ENCODE assay signal across 8 cellular contexts in the genomic region with DNA sequence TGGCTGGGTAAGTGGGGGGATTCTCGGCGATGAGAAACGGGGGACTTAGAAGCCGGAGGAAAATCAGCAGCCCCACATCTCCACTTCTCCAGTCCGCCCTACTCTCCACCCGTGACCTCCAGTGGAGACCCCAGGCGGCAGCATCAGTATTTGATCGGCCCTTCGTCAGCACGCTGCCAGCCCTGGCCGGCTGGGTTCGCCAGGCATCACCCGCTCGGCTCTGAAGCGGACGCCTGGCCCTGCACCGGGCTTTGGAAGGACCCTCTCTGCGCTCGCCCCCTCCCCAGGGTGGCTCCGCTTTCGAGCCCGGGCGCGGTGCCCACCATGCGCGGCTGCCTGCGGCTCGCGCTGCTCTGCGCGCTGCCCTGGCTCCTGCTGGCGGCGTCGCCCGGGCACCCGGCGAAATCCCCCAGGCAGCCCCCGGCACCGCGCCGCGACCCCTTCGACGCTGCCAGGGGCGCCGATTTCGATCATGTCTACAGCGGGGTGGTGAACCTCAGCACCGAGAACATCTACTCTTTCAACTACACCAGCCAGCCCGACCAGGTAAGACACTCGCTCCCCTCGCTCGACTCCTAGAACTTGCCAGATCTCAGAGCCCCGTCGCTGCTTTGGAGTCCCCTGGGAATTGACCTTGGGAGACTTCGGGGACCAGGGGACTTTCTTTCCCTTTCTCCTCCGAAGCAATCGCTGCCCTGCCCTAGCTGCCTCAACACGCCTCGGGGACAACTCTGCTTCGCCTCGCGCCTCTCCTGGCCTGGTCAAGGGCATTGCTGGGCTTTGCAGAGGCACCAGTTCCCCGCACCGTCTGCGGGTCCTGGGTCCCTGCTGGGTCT. TPM values are rescaled to one million over a fixed set of nuclear protein-coding genes. Genes with fewer than 3 reads are reported as not detected.
DNase-seq lines count a peak whose midpoint lies in the region; ATAC-seq, FAIRE-seq and TF ChIP-seq lines count a peak whose summit lies in the region.

No MANE protein-coding gene starts in this region.

- TF ChIP-seq RAD21 in GM12878 (IDR thresholded peaks at IDR 0.05; ENCODE audit: insufficient read depth, low read depth, low read length), result 0 out of 2 replicates have a peak, but pooled peaks have one; percentile 4

- TF ChIP-seq EP300 in GM12878 (IDR thresholded peaks at IDR 0.05; ENCODE audit: borderline replicate concordance in 1 of 2, control insufficient read depth in 1 of 2, low read depth in 2 of 2, low read length in 2 of 2), result no peak

- SMC1A ChIA-PET in GM12878 (lab: Charles Lee; ENCODE audit: uncharacterized antibody, unreplicated experiment), result interaction anchor here (1.0 to 3.0 kb wide), 5 partner anchors 14 to 45 kb away, joined by 3 to 23 read pairs (median 12); a partner anchor contains a TSS

- H3K27ac ChIP-seq in SU-DHL-6 (ENCODE audit: low read depth, low read length) (peak overlapping the region; percentile 22), GM12878 (ENCODE audit: control insufficient read depth, insufficient read depth) (peak overlapping the region; percentile 98), kidney (ENCODE audit: low read depth in 2 of 2, low read length in 2 of 2) (no peak overlapping the region)

- BruUV-seq in GM12878 (replicated peaks; lab: Mats Ljungman, UMichigan), result TSS peak; percentile 73

- H4K20me1 ChIP-seq in SU-DHL-6 (ENCODE audit: low read depth, low read length), result no peaks in the 10 kb centered on the region
- peaks cover 2% of the 10 kb centered on the region; the same call in 1 of the 2 replicates for H4K20me1 ChIP-seq in GM12878 (ENCODE audit: control insufficient read depth, insufficient read depth)

- no peaks in the 10 kb centered on the region for H3K9me3 ChIP-seq in SU-DHL-6 (ENCODE audit: insufficient read depth, low read length)
- no peaks in the 10 kb centered on the region; the same call in 2 of the 3 replicates for H3K9me3 ChIP-seq in GM12878 (replicated peaks; ENCODE audit: control insufficient read depth, insufficient read depth, low read length)
- no peaks in the 10 kb centered on the region for H3K9me3 ChIP-seq in kidney (ENCODE audit: control insufficient read depth in 1 of 2, low read length in 2 of 2)

- TF ChIP-seq POLR2A in GM12878 (IDR thresholded peaks at IDR 0.05; ENCODE audit: low read depth, low read length), result peak; percentile 78

- H3K4me3 ChIP-seq in SU-DHL-6 (ENCODE audit: insufficient read depth, low read length, poor library complexity, severe bottlenecking) (peak overlapping the region; percentile 77), GM12878 (peak overlapping the region; percentile 97), kidney (ENCODE audit: low read length in 2 of 2) (peak overlapping the region; percentile 60 to 80)

- ATAC-seq in HG03025 (IDR thresholded peaks at IDR 0.05; ENCODE audit: low FRiP score, unreplicated experiment) (peak; percentile 28), GM12878 (peak; percentile 62)

- TF ChIP-seq CTCF in SU-DHL-6 (IDR thresholded peaks at IDR 0.05; ENCODE audit: insufficient read depth, low read length, poor library complexity, severe bottlenecking) (no peak), GM12878 (IDR thresholded peaks at IDR 0.05 in 2 of 3, conservative IDR thresholded peaks at IDR 0.05 in 1 of 3; ENCODE audit: control insufficient read depth in 2 of 3, extremely low read depth in 1 of 3, insufficient read depth in 1 of 3, low read depth in 3 of 3, low read length in 3 of 3) (peak in 2 of 3 experiments; percentile 14 to 26; a peak in 3 of 6 replicates), kidney (IDR thresholded peaks at IDR 0.05; ENCODE audit: borderline replicate concordance, extremely low read depth, insufficient read depth) (no peak)

- CTCF ChIA-PET in GM12878 (lab: Yijun Ruan, JAX), result interaction anchor here (1.5 to 3.0 kb wide), 4 partner anchors 14 to 44 kb away, joined by 8 to 12 read pairs (median 11); no protein-coding TSS in a partner anchor

- RAD21 ChIA-PET in GM12878 (lab: Charles Lee; ENCODE audit: unreplicated experiment), result interaction anchor here (2.1 to 5.4 kb wide), 3 partner anchors 14 to 45 kb away, joined by 5 to 35 read pairs (median 11); no protein-coding TSS in a partner anchor

- H3K27me3 ChIP-seq in SU-DHL-6 (ENCODE audit: low read length), result no peaks in the 10 kb centered on the region
- H3K27me3 ChIP-seq in GM12878 (replicated peaks in 1 of 2; ENCODE audit: control insufficient read depth in 2 of 2, insufficient read depth in 2 of 2, low read length in 1 of 2), result no peaks in the 10 kb centered on the region

- DNase-seq in NCI-H345 (lab: John Stamatoyannopoulos, UW) (peak; percentile 26), NCI-H345 treated with DMSO at 0.1 percent for 48 hours (lab: John Stamatoyannopoulos, UW; ENCODE audit: unreplicated experiment) (no peak), GM12878 (ENCODE audit: low read depth, low spot score) (no peak), kidney (peak; percentile 77), ACHN (no peak)
- peak; percentile 31 for DNase-seq in stimulated activated CD4-positive, alpha-beta T cell treated with anti-CD3 and anti-CD28 coated beads, Interleukin-1b, Interleukin-23, amount 100 ng/mL, for 48 hours

- H3K36me3 ChIP-seq in SU-DHL-6 (ENCODE audit: low read length) (no peaks in the 10 kb centered on the region), GM12878 (ENCODE audit: control insufficient read depth in 2 of 2, insufficient read depth in 2 of 2, low read length in 1 of 2) (peaks cover 0 to 8% of the 10 kb centered on the region in 2 experiments; a peak in 3 of 4 replicates), kidney (ENCODE audit: control insufficient read depth in 1 of 2, insufficient read depth in 2 of 2, low read length in 2 of 2) (no peaks in the 10 kb centered on the region)

- intact Hi-C loops in GM12878 (cut with micrococcal nuclease; ENCODE audit: unreplicated experiment), result loop anchor here (1.0 to 10.0 kb wide), 4 partner anchors 18 to 302 kb away; a partner anchor contains a TSS
- intact Hi-C loops in kidney (cut with DNase I), result no loop called here

- FAIRE-seq in GM12878 (lab: Jason Lieb, UNC) (no peak), kidney (lab: Jason Lieb, UNC) (no peak)

- H3K9me2 ChIP-seq in SU-DHL-6 (replicated peaks; ENCODE audit: insufficient read depth, low read length), result no peaks in the 10 kb centered on the region

- H3K4me1 ChIP-seq in GM12878 (ENCODE audit: control insufficient read depth, insufficient read depth, low read length) (peaks cover 6% of the 10 kb centered on the region), kidney (ENCODE audit: control insufficient read depth in 1 of 2, insufficient read depth in 1 of 2, low read depth in 1 of 2, low read length in 2 of 2) (no peaks in the 10 kb centered on the region)

- H2AFZ ChIP-seq in SU-DHL-6 (ENCODE audit: low read depth, low read length, severe bottlenecking) (peak overlapping the region; percentile 99), GM12878 (ENCODE audit: control insufficient read depth, low read depth, low read length) (peak overlapping the region; percentile 76)

- no peaks in the 10 kb centered on the region for H3F3A ChIP-seq in SU-DHL-6 (ENCODE audit: insufficient read depth)

- POLR2A ChIA-PET in GM12878 (lab: Charles Lee), result interaction anchor here (1.0 to 3.0 kb wide), 3 partner anchors 14 to 17 kb away, joined by 3 to 19 read pairs (median 5); a partner anchor contains a TSS

- H3K9ac ChIP-seq in SU-DHL-6 (ENCODE audit: low read length) (peak overlapping the region; percentile 60), GM12878 (ENCODE audit: control insufficient read depth, insufficient read depth, low read length) (peak overlapping the region; percentile 95), kidney (ENCODE audit: low read length in 2 of 2) (peak overlapping the region in 1 of 2 donors; percentile 76)

- in situ Hi-C loops in GM12878 (cut with MboI) (no loop called here), ACHN (cut with HindIII; ENCODE audit: low pct_ligation_motif_present, low pct_unique_long_range_greater_than_20kb, low sequenced_read_pairs) (no loop called here)

- H3K79me2 ChIP-seq in SU-DHL-6 (ENCODE audit: insufficient read depth, low read length), result no peaks in the 10 kb centered on the region
- peaks cover 61% of the 10 kb centered on the region for H3K79me2 ChIP-seq in GM12878 (ENCODE audit: control insufficient read depth, insufficient read depth, low read length)

- 1% methylated on average over 48 of the region's 66 CpGs for WGBS in GM12878 (ENCODE audit: insufficient coverage, insufficient replicate concordance, low lambda C conversion rate, missing lambda C conversion rate)

- H3K4me2 ChIP-seq in SU-DHL-6 (ENCODE audit: low read depth, low read length, poor library complexity, severe bottlenecking) (peak overlapping the region; percentile 93), GM12878 (ENCODE audit: control insufficient read depth, insufficient read depth) (peak overlapping the region; percentile 93)

RNA-seq across cellular contexts. Expression of a gene that starts 0.6 kb away (rescaled TPM):
- total RNA-seq in GM12878 (2013; cell fraction: nucleolus; rRNA removed), result 667 and 679 TPM in 2 replicates
- 42.2 and 44.7 TPM in 2 replicates for total RNA-seq in GM12878 (2014; rRNA removed)
- 27.5 and 32.2 TPM in 2 replicates for total RNA-seq in GM12878 (2014; rRNA removed; fragmentation: Illumina TruSeq; extraction: Trizol)
- total RNA-seq in GM12878 (2021), result 24.6 and 26.8 TPM in 2 replicates
- polyA plus RNA-seq in GM12878 (2011; ENCODE audit: low read depth), result 17.2 TPM
- polyA plus RNA-seq in GM12878 (2011; rRNA removed), result 36.8 and 45.0 TPM in 2 replicates
- 27.5 and 28.7 TPM in 2 replicates for polyA plus RNA-seq in GM12878 (2011; cell fraction: cytosol; rRNA removed)
- 120 and 135 TPM in 2 replicates for polyA plus RNA-seq in GM12878 (2011; cell fraction: nucleus; rRNA removed)
- polyA plus RNA-seq in GM12878 (2012), result 22.2 and 26.2 TPM in 2 replicates
- polyA plus RNA-seq in GM12878 (2014; fragmentation: Illumina TruSeq; extraction: Trizol), result 26.5 and 29.9 TPM in 2 replicates
- polyA plus RNA-seq in GM12878 (2014; fragmentation: Nextera tagmentation; extraction: Ambion mirVana), result 1 to 10 TPM; 3.0 to 3.2 TPM
- 25.5 and 27.5 TPM in 2 replicates for polyA plus RNA-seq in GM12878 (2014; rRNA removed)
- 10 to 100 TPM; 23.8 to 24.7 TPM for polyA plus RNA-seq in GM12878 (2016; fragmentation: Nextera tagmentation; extraction: Ambion mirVana)
- 157 and 188 TPM in 2 replicates for polyA minus RNA-seq in GM12878 (2011; rRNA and poly(A)+ RNA removed)
- 12.3 and 23.4 TPM in 2 replicates for polyA minus RNA-seq in GM12878 (2011; cell fraction: cytosol; rRNA and poly(A)+ RNA removed)
- polyA minus RNA-seq in GM12878 (2011; cell fraction: nucleus; rRNA and poly(A)+ RNA removed), result 188 and 316 TPM in 2 replicates
- total RNA-seq in kidney, result 4.9 TPM
- 0.92 TPM for polyA plus RNA-seq in kidney (ENCODE audit: insufficient read depth, low read depth, low replicate concordance)

RNA-seq across cellular contexts. Expression of a gene that starts 18.0 kb away (rescaled TPM):
- total RNA-seq in GM12878 (2013; cell fraction: nucleolus; rRNA removed), result 103 and 106 TPM in 2 replicates
- total RNA-seq in GM12878 (2014; rRNA removed), result 7.9 and 8.1 TPM in 2 replicates
- 12.2 and 13.6 TPM in 2 replicates for total RNA-seq in GM12878 (2014; rRNA removed; fragmentation: Illumina TruSeq; extraction: Trizol)
- total RNA-seq in GM12878 (2021), result 10.9 and 11.3 TPM in 2 replicates
- polyA plus RNA-seq in GM12878 (2011; ENCODE audit: low read depth), result 1.8 TPM
- 5.4 and 7.5 TPM in 2 replicates for polyA plus RNA-seq in GM12878 (2011; rRNA removed)
- 2.7 and 2.9 TPM in 2 replicates for polyA plus RNA-seq in GM12878 (2011; cell fraction: cytosol; rRNA removed)
- polyA plus RNA-seq in GM12878 (2011; cell fraction: nucleus; rRNA removed), result 10.6 and 12.4 TPM in 2 replicates
- polyA plus RNA-seq in GM12878 (2012), result 4.1 and 4.8 TPM in 2 replicates
- 5.7 and 13.0 TPM in 2 replicates for polyA plus RNA-seq in GM12878 (2014; fragmentation: Illumina TruSeq; extraction: Trizol)
- polyA plus RNA-seq in GM12878 (2014; fragmentation: Nextera tagmentation; extraction: Ambion mirVana), result 1 to 10 TPM; 2.0 to 2.7 TPM
- polyA plus RNA-seq in GM12878 (2014; rRNA removed), result 3.5 and 8.9 TPM in 2 replicates
- 10 to 100 TPM; 10.1 to 13.9 TPM for polyA plus RNA-seq in GM12878 (2016; fragmentation: Nextera tagmentation; extraction: Ambion mirVana)
- 8.4 and 12.2 TPM in 2 replicates for polyA minus RNA-seq in GM12878 (2011; rRNA and poly(A)+ RNA removed)
- 2.1 and 2.2 TPM in 2 replicates for polyA minus RNA-seq in GM12878 (2011; cell fraction: cytosol; rRNA and poly(A)+ RNA removed)
- polyA minus RNA-seq in GM12878 (2011; cell fraction: nucleus; rRNA and poly(A)+ RNA removed), result 19.9 and 32.4 TPM in 2 replicates
- total RNA-seq in kidney, result 16.7 TPM
- polyA plus RNA-seq in kidney (ENCODE audit: insufficient read depth, low read depth, low replicate concordance), result 4.3 TPM

Comparison
In these comparisons a context has a peak if more than half of its experiments do, and no peak if none do; other contexts are left out.
1. DNase-seq: peak in NCI-H345 (single experiment), kidney (single experiment) and stimulated activated CD4-positive, alpha-beta T cell treated with anti-CD3 and anti-CD28 coated beads, Interleukin-1b, Interleukin-23, amount 100 ng/mL, for 48 hours (single experiment); none in NCI-H345 treated with DMSO at 0.1 percent for 48 hours (single experiment), GM12878 (single experiment) and ACHN (single experiment).
2. H3K27ac ChIP-seq: peak in SU-DHL-6 (single experiment) and GM12878 (single experiment); none in kidney (0 of 2).
3. CTCF ChIP-seq: peak in GM12878 (2 of 3); none in SU-DHL-6 (single experiment) and kidney (single experiment).
4. Peak in every context shown above with its lines, with median percentiles within 50 percentile points of each other: H3K4me3 ChIP-seq.